ENCODE assay signal across 24 cellular contexts in the genomic region with DNA sequence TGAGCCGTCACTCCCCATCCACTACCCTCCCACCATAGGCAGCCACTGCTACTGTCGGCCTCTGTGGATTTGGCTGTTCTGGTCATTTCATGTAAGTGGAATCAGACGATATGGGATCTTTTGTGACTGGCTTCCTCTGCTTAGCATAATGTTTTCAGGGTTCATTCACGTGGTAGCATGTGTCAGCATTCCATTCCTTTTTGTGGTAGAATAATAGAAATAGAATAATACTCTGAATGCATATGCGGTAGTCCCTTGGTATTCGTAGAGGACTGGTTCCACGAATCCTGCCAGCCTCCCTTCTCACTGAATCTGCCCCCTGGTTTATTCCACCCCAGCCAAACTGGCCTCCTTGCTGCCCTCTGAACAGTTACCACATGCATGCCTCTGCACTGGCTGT.
"Had no signal": no experiment of that assay in that cellular context is flagged by ENCODE, and none has a peak within 500 bp of the region (broad histone marks: within the 10 kb centered on the region; RNA-seq: fewer than 3 reads in every experiment).

No MANE protein-coding gene starts in this region.

- H3K27ac Mint-ChIP-seq: activated naive CD8-positive, alpha-beta T cell treated with anti-CD3 and anti-CD28 coated beads, Interleukin-2, amount 50 U/mL, for 24 hours; activated T-helper 17 cell treated with anti-CD3 and anti-CD28 coated beads, Interleukin-2, amount 50 U/mL, for 72 hours; dendritic cell treated with granulocyte-macrophage colony-stimulating factor and Interleukin-4, amounts not matched to agents 40 ng/mL and 50 ng/mL, for 4 days; naive thymus-derived CD8-positive, alpha-beta T cell; T-cell had no signal

- FAIRE-seq: islet of Langerhans had no signal

- H3K9me3 Mint-ChIP-seq: activated naive CD8-positive, alpha-beta T cell treated with anti-CD3 and anti-CD28 coated beads, Interleukin-2, amount 50 U/mL, for 24 hours; activated T-helper 17 cell treated with anti-CD3 and anti-CD28 coated beads, Interleukin-2, amount 50 U/mL, for 72 hours; dendritic cell treated with granulocyte-macrophage colony-stimulating factor and Interleukin-4, amounts not matched to agents 40 ng/mL and 50 ng/mL, for 4 days; naive thymus-derived CD8-positive, alpha-beta T cell; T-cell had no signal

- H3K9me3 ChIP-seq: body of pancreas, mucosa of descending colon, tibial nerve, uterus had no signal

- H3K27me3 Mint-ChIP-seq: activated naive CD8-positive, alpha-beta T cell treated with anti-CD3 and anti-CD28 coated beads, Interleukin-2, amount 50 U/mL, for 24 hours had no signal

- H3K36me3 Mint-ChIP-seq: naive thymus-derived CD8-positive, alpha-beta T cell; T-cell had no signal

- H3K4me3 ChIP-seq: body of pancreas, mucosa of descending colon, tibial nerve, uterus had no signal

- H3K27me3 ChIP-seq: body of pancreas, tibial nerve, uterus had no signal

- H3K4me1 ChIP-seq: body of pancreas, tibial nerve had no signal

- H3K36me3 ChIP-seq: tibial nerve, uterus had no signal

- H3K4me3 Mint-ChIP-seq: activated naive CD8-positive, alpha-beta T cell treated with anti-CD3 and anti-CD28 coated beads, Interleukin-2, amount 50 U/mL, for 24 hours; activated T-helper 17 cell treated with anti-CD3 and anti-CD28 coated beads, Interleukin-2, amount 50 U/mL, for 72 hours; dendritic cell treated with granulocyte-macrophage colony-stimulating factor and Interleukin-4, amounts not matched to agents 40 ng/mL and 50 ng/mL, for 4 days; naive thymus-derived CD8-positive, alpha-beta T cell; T-cell had no signal

- H3K27ac ChIP-seq: body of pancreas, tibial nerve, uterus had no signal

- H3K4me1 Mint-ChIP-seq: activated naive CD8-positive, alpha-beta T cell treated with anti-CD3 and anti-CD28 coated beads, Interleukin-2, amount 50 U/mL, for 24 hours; activated T-helper 17 cell treated with anti-CD3 and anti-CD28 coated beads, Interleukin-2, amount 50 U/mL, for 72 hours; naive thymus-derived CD8-positive, alpha-beta T cell; T-cell had no signal

- DNase-seq: activated CD4-positive, alpha-beta T cell treated with anti-CD3 and anti-CD28 coated beads, Interleukin-2, amount 50 U/mL, for 4 hours; activated CD4-positive, CD25-positive, alpha-beta regulatory T cell treated with anti-CD3 and anti-CD28 coated beads, Interleukin-2, amount 50 U/mL, for 72 hours; activated naive CD4-positive, alpha-beta T cell treated with Interleukin-2 at 50 U/mL for 16 hours; activated naive CD8-positive, alpha-beta T cell treated with anti-CD3 and anti-CD28 coated beads, Interleukin-2, amount 50 U/mL, for 24 hours; activated T-cell treated with anti-CD3 and anti-CD28 coated beads for 4 hours; body of pancreas; central memory CD4-positive, alpha-beta T cell; effector memory CD4-positive, alpha-beta T cell; foreskin melanocyte; head of caudate nucleus; mammary epithelial cell; mucosa of descending colon; naive thymus-derived CD8-positive, alpha-beta T cell; stimulated activated CD4-positive, alpha-beta T cell treated with anti-CD3 and anti-CD28 coated beads, Interleukin-4, amount 100 ng/mL, for 4 hours; stimulated activated CD8-positive, alpha-beta memory T cell treated with anti-CD3 and anti-CD28 coated beads, Interleukin-4, amount 100 ng/mL, for 48 hours; stimulated activated naive CD4-positive, alpha-beta T cell treated with Interleukin-2 at 50 U/mL for 16 hours; substantia nigra; T-cell; T-helper 9 cell; uterus had no signal
